In the genomic region with DNA sequence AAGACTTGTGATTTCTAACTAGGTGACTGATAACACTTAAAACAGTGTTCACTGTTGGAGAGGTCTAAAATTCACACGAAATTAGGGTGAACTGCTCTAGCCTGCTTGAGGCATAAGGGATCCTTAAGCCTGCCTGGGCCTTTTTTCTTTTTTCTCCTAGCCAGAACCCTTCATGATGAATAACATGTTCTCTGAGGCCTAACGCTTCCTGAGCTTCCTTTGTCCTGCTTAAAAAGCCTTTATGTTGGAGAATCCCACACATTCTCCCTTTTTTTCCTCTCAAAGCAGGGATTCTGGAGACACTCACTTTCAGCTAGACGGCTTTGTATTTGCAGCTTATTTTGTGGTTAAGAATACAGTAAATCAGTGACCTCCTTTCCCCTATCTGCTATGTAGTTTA, we compare ENCODE assay signal across 19 cellular contexts.
DNase-seq lines count a peak whose midpoint lies in the region; ATAC-seq and TF ChIP-seq lines count a peak whose summit lies in the region.
"Had no signal": no experiment of that assay in that cellular context is flagged by ENCODE, and none has a peak within 500 bp of the region (broad histone marks: within the 10 kb centered on the region; RNA-seq: fewer than 3 reads in every experiment).

No MANE protein-coding gene starts in this region.

- peaks cover 2% of the 10 kb centered on the region for H3K23me2 ChIP-seq in H9 (ENCODE audit: insufficient read length, low read depth, low read length, poor library complexity, severe bottlenecking)

- H2BK12ac ChIP-seq in H9 (ENCODE audit: insufficient read length, low read depth, low read length) = no peak overlapping the region

- H2BK15ac ChIP-seq in H9 (ENCODE audit: low read depth, low read length) = no peak overlapping the region

- no peak overlapping the region for H4K5ac ChIP-seq in H9 (ENCODE audit: insufficient read length, low read depth, low read length)

- H3K79me1 ChIP-seq in H9 (ENCODE audit: insufficient read depth, low read depth, low read length, poor library complexity, severe bottlenecking) = no peaks in the 10 kb centered on the region

- H3K27me3 ChIP-seq in H9 (ENCODE audit: insufficient read depth, low read length) (no peaks in the 10 kb centered on the region), OCI-LY3 (ENCODE audit: low read depth, low read length) (no peaks in the 10 kb centered on the region), neural progenitor cell (no peaks in the 10 kb centered on the region), adrenal gland (no peaks in the 10 kb centered on the region)

- no peak overlapping the region for H3K23ac ChIP-seq in H9 (ENCODE audit: insufficient read length, low read depth, low read length)

- H3K4ac ChIP-seq in H9 (ENCODE audit: low read depth, low read length) = no peak overlapping the region

- no peak overlapping the region for H3T11ph ChIP-seq in H9 (ENCODE audit: low read length)

- intact Hi-C loops in adrenal gland (cut with DNase I) = no loop called here

- no peaks in the 10 kb centered on the region for H3K9me3 ChIP-seq in H9 (ENCODE audit: control insufficient read depth, low read depth, low read length)
- H3K9me3 ChIP-seq in OCI-LY3 (ENCODE audit: insufficient read depth, low read length) = no peaks in the 10 kb centered on the region
- no peaks in the 10 kb centered on the region for H3K9me3 ChIP-seq in neural progenitor cell (ENCODE audit: low read depth)
- H3K9me3 ChIP-seq in adrenal gland (replicated peaks in 1 of 3) = no peaks in the 10 kb centered on the region

- TF ChIP-seq POLR2A in adrenal gland (IDR thresholded peaks at IDR 0.05) = no peak

- no peak for ATAC-seq in GM19035 (IDR thresholded peaks at IDR 0.05; ENCODE audit: unreplicated experiment)
- ATAC-seq: HCT116, PC-3 had no signal

- no peak overlapping the region for H2AK5ac ChIP-seq in H9 (ENCODE audit: insufficient read length, low read length)

- DNase-seq in H9 (no peak), iPS DF 19.7 (ENCODE audit: low read depth, low spot score) (peak; percentile 12), neural progenitor cell (ENCODE audit: low spot score) (peak; percentile 80), adrenal gland (no peak), middle frontal gyrus (ENCODE audit: extremely low spot score, low spot score) (no peak)
- no peak for DNase-seq in activated CD4-positive, CD25-positive, alpha-beta regulatory T cell (lab: John Stamatoyannopoulos, UW)
- DNase-seq: CD4-positive, CD25-positive, alpha-beta regulatory T cell; EL; NCI-H1105 treated with DMSO at 0.1 percent for 48 hours; NCI-H2029 treated with DMSO at 0.1 percent for 48 hours; NCI-H446; NCI-H526 treated with DMSO at 0.1 percent for 48 hours; PC-3; RPMI8226; SHP77 had no signal

- H2BK20ac ChIP-seq in H9 (ENCODE audit: low read depth, low read length, poor library complexity, severe bottlenecking) = no peak overlapping the region

- H2BK120ac ChIP-seq in H9 (ENCODE audit: low read depth, low read length, poor library complexity, severe bottlenecking) = no peak overlapping the region

- H3K4me2 ChIP-seq in H9 (ENCODE audit: insufficient read depth, insufficient read length, low read length) (no peak overlapping the region), OCI-LY3 (ENCODE audit: low read length) (peak overlapping the region; percentile 52), neural progenitor cell (peak overlapping the region; percentile 72)

- H3K27me3 Mint-ChIP-seq in H9 (ENCODE audit: low read depth) = no peaks in the 10 kb centered on the region
- no peaks in the 10 kb centered on the region for H3K27me3 Mint-ChIP-seq in neural progenitor cell (ENCODE audit: insufficient read depth, low read depth)
- H3K27me3 Mint-ChIP-seq: CD4-positive, CD25-positive, alpha-beta regulatory T cell; IgD-negative memory B cell had no signal

- no peak overlapping the region for H2BK5ac ChIP-seq in H9 (ENCODE audit: insufficient read length, low read length)

- H3K27ac ChIP-seq in H9 (ENCODE audit: insufficient read length, low read depth, low read length) (no peak overlapping the region), OCI-LY3 (ENCODE audit: low read length) (no peak overlapping the region), neural progenitor cell (peak overlapping the region; percentile 96), adrenal gland (no peak overlapping the region)

- H3K9ac ChIP-seq in H9 (ENCODE audit: extremely low read depth, insufficient read length, low read length) (no peak overlapping the region), OCI-LY3 (ENCODE audit: low read length) (no peak overlapping the region), neural progenitor cell (no peak overlapping the region)

- H3K18ac ChIP-seq in H9 (ENCODE audit: insufficient read length, low read depth, low read length) = no peak overlapping the region

- H4K8ac ChIP-seq in H9 (replicated peaks; ENCODE audit: insufficient read length, low read depth, low read length) = no peak overlapping the region

- no CpG with 5 or more reads among the region's 3 CpGs for WGBS in H9 (ENCODE audit: extremely low coverage, insufficient read length, low lambda C conversion rate)
- WGBS in adrenal gland, 4 donors = 51 to 58% (median 56%) methylated on average over 3 of the region's 3 CpGs

- H3K4me3 Mint-ChIP-seq in H9 (no peak overlapping the region; a peak in 1 of 5 replicates), neural progenitor cell (no peak overlapping the region)
- H3K4me3 Mint-ChIP-seq: CD4-positive, CD25-positive, alpha-beta regulatory T cell; IgD-negative memory B cell had no signal

- no peak overlapping the region for H4K91ac ChIP-seq in H9 (ENCODE audit: insufficient read length, low read depth, low read length)

- peaks cover 0 to 13% (median 0%) of the 10 kb centered on the region in 3 experiments; a peak in 4 of 7 replicates for H3K36me3 Mint-ChIP-seq in H9 (ENCODE audit: insufficient read depth in 1 of 3, low read depth in 3 of 3)
- H3K36me3 Mint-ChIP-seq in neural progenitor cell = no peaks in the 10 kb centered on the region
- H3K36me3 Mint-ChIP-seq: CD4-positive, CD25-positive, alpha-beta regulatory T cell had no signal

- H3K79me2 ChIP-seq in H9 (ENCODE audit: insufficient read depth, low read length) (no peaks in the 10 kb centered on the region), OCI-LY3 (ENCODE audit: low read length) (no peaks in the 10 kb centered on the region), neural progenitor cell (ENCODE audit: low read depth) (no peaks in the 10 kb centered on the region)

- H3K4me3 ChIP-seq in OCI-LY3 (ENCODE audit: low read length) (no peak overlapping the region), neural progenitor cell (peak overlapping the region; percentile 13), adrenal gland (no peak overlapping the region)

- H3K4me1 ChIP-seq in H9 (ENCODE audit: insufficient read depth, low read length) (no peaks in the 10 kb centered on the region), OCI-LY3 (ENCODE audit: low read length) (peaks cover 14% of the 10 kb centered on the region), neural progenitor cell (peaks cover 26% of the 10 kb centered on the region), adrenal gland (replicated peaks in 1 of 2) (no peaks in the 10 kb centered on the region)

- H2AFZ ChIP-seq in H9 (ENCODE audit: low read length) (no peak overlapping the region), OCI-LY3 (ENCODE audit: low read depth, low read length) (no peak overlapping the region), neural progenitor cell (replicated peaks) (peak overlapping the region; percentile 55)

- H3K56ac ChIP-seq in H9 (ENCODE audit: insufficient read length, low read depth, low read length) = no peak overlapping the region

- peak overlapping the region in 2 of 3 experiments; percentile 91 to 92; a peak in 6 of 7 replicates for H3K27ac Mint-ChIP-seq in H9
- peak overlapping the region; percentile 62 for H3K27ac Mint-ChIP-seq in neural progenitor cell
- H3K27ac Mint-ChIP-seq: CD4-positive, CD25-positive, alpha-beta regulatory T cell; IgD-negative memory B cell had no signal

- no peak for TF ChIP-seq CTCF in H9 (conservative IDR thresholded peaks at IDR 0.05)
- no peak for TF ChIP-seq CTCF in OCI-LY3 (IDR thresholded peaks at IDR 0.05; ENCODE audit: low read depth, low read length)
- no peak for TF ChIP-seq CTCF in neural progenitor cell (IDR thresholded peaks at IDR 0.05)
- TF ChIP-seq CTCF in adrenal gland (IDR thresholded peaks at IDR 0.05) = no peak

- no peaks in the 10 kb centered on the region for H3K36me3 ChIP-seq in OCI-LY3 (replicated peaks; ENCODE audit: low read depth, low read length)
- H3K36me3 ChIP-seq in neural progenitor cell = no peaks in the 10 kb centered on the region
- no peaks in the 10 kb centered on the region for H3K36me3 ChIP-seq in adrenal gland (replicated peaks in 1 of 2)

- H3K4me1 Mint-ChIP-seq in H9 (peaks cover 17 to 22% of the 10 kb centered on the region in 2 experiments), neural progenitor cell (peaks cover 12% of the 10 kb centered on the region)
- H3K4me1 Mint-ChIP-seq: CD4-positive, CD25-positive, alpha-beta regulatory T cell; IgD-negative memory B cell had no signal

- no peaks in the 10 kb centered on the region for H4K20me1 ChIP-seq in H9 (ENCODE audit: control insufficient read depth, insufficient read depth, insufficient read length)
- H4K20me1 ChIP-seq in OCI-LY3 (ENCODE audit: insufficient read depth, low read length) = no peaks in the 10 kb centered on the region
- no peaks in the 10 kb centered on the region for H4K20me1 ChIP-seq in neural progenitor cell (ENCODE audit: low read depth)

- H3K9me3 Mint-ChIP-seq in H9 = peaks cover 0 to 4% of the 10 kb centered on the region in 2 experiments; a peak in 2 of 5 replicates
- peaks cover 5% of the 10 kb centered on the region for H3K9me3 Mint-ChIP-seq in neural progenitor cell

- H3K14ac ChIP-seq in H9 (ENCODE audit: insufficient read depth, low read length) = no peak overlapping the region

- H3F3A ChIP-seq in neural progenitor cell (ENCODE audit: low read depth) = peaks cover 14% of the 10 kb centered on the region

Comparison
In these comparisons a context has a peak if more than half of its experiments do, and no peak if none do; other contexts are left out.
1. DNase-seq: peak in iPS DF 19.7 (single experiment) and neural progenitor cell (single experiment); none in H9 (single experiment), adrenal gland (0 of 7), middle frontal gyrus (single experiment) and activated CD4-positive, CD25-positive, alpha-beta regulatory T cell (0 of 4).